27 cellular contexts compared by ENCODE assay signal in the genomic region with DNA sequence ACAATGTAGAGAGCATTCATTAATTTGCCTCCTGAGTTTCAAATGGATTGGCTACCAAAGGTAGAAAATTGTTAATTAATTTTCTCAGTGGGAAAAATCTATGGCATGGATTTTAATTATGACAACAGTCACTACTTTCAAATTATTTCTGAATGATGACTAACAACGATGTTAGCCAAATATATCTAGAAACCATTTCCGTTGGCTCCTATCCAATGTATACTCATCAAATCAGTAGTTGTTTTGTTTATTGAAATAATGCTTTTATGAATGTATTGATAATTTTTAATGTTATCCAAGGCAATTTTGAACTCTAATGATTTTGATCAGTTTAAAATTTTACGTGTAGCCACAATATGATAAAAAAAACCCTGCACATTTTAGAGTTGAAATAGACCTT.
A peak's percentile ranks its signal among the peaks of the same experiment; 100 is the strongest.
DNase-seq lines count a peak whose midpoint lies in the region; ATAC-seq, FAIRE-seq and TF ChIP-seq lines count a peak whose summit lies in the region.
"Had no signal": no experiment of that assay in that cellular context is flagged by ENCODE, and none has a peak within 500 bp of the region (broad histone marks: within the 10 kb centered on the region; RNA-seq: fewer than 3 reads in every experiment).

No MANE protein-coding gene starts in this region.

- H3K4me3 Mint-ChIP-seq in astrocyte (ENCODE audit: unreplicated experiment) = no peak overlapping the region
- H3K4me3 Mint-ChIP-seq: activated CD8-positive, alpha-beta memory T cell treated with anti-CD3 and anti-CD28 coated beads, Interleukin-2, amount 10 ng/mL, durations not matched to agents 7 days and 5 days; central memory CD8-positive, alpha-beta T cell; nephron; stimulated activated naive B cell treated with anti-CD40 and anti-IgM and Interleukin-4, amounts not matched to agents 10 μg/mL and 1 μg/mL and 100 μg/mL, for 72 hours; WTC11 had no signal

- no peak for FAIRE-seq in astrocyte (lab: Jason Lieb, UNC)
- FAIRE-seq: GM12892, K562 had no signal

- H3K27ac Mint-ChIP-seq in astrocyte (ENCODE audit: unreplicated experiment) = no peak overlapping the region
- H3K27ac Mint-ChIP-seq: activated CD8-positive, alpha-beta memory T cell treated with anti-CD3 and anti-CD28 coated beads, Interleukin-2, amount 10 ng/mL, durations not matched to agents 7 days and 5 days; activated naive CD4-positive, alpha-beta T cell treated with anti-CD3 and anti-CD28 coated beads, Interleukin-2, amount 50 U/mL, for 72 hours; nephron; stimulated activated naive B cell treated with anti-CD40 and anti-IgM and Interleukin-4, amounts not matched to agents 10 μg/mL and 1 μg/mL and 100 μg/mL, for 72 hours; WTC11 had no signal

- no peak overlapping the region for H3K9ac ChIP-seq in astrocyte (ENCODE audit: low read length)
- H3K9ac ChIP-seq: BLaER1 had no signal

- peaks cover 2% of the 10 kb centered on the region for H3K4me1 Mint-ChIP-seq in astrocyte (ENCODE audit: low read depth, unreplicated experiment)
- H3K4me1 Mint-ChIP-seq: activated CD8-positive, alpha-beta memory T cell treated with anti-CD3 and anti-CD28 coated beads, Interleukin-2, amount 10 ng/mL, durations not matched to agents 7 days and 5 days; central memory CD8-positive, alpha-beta T cell; nephron; stimulated activated naive B cell treated with anti-CD40 and anti-IgM and Interleukin-4, amounts not matched to agents 10 μg/mL and 1 μg/mL and 100 μg/mL, for 72 hours; WTC11 had no signal

- H3K36me3 ChIP-seq in astrocyte (ENCODE audit: insufficient read depth, low read length) = no peaks in the 10 kb centered on the region
- H3K36me3 ChIP-seq: BLaER1, gastroesophageal sphincter, ovary had no signal

- no peaks in the 10 kb centered on the region for H3K27me3 Mint-ChIP-seq in astrocyte (ENCODE audit: low read depth, unreplicated experiment)
- H3K27me3 Mint-ChIP-seq: activated CD8-positive, alpha-beta memory T cell treated with anti-CD3 and anti-CD28 coated beads, Interleukin-2, amount 10 ng/mL, durations not matched to agents 7 days and 5 days; central memory CD8-positive, alpha-beta T cell; stimulated activated naive B cell treated with anti-CD40 and anti-IgM and Interleukin-4, amounts not matched to agents 10 μg/mL and 1 μg/mL and 100 μg/mL, for 72 hours had no signal

- DNase-seq in A172 (ENCODE audit: low spot score) (peak; percentile 40), HS-5 (ENCODE audit: low read depth) (peak; percentile 13), astrocyte (ENCODE audit: low read depth) (peak; percentile 7), fibroblast of pulmonary artery (ENCODE audit: low read depth) (peak; percentile 31), DMS114 treated with DMSO at 0.1 percent for 48 hours (lab: John Stamatoyannopoulos, UW; ENCODE audit: unreplicated experiment) (no peak), superior temporal gyrus (ENCODE audit: extremely low spot score) (no peak)
- no peak for DNase-seq in stimulated activated CD4-positive, alpha-beta T cell treated with anti-CD3 and anti-CD28 coated beads, Interleukin-4, amount 100 ng/mL, for 4 hours
- DNase-seq: ACHN; activated CD4-positive, alpha-beta T cell treated with anti-CD3 and anti-CD28 coated beads, Interleukin-2, amount 50 U/mL, for 1 hour; activated CD8-positive, alpha-beta memory T cell treated with anti-CD3 and anti-CD28 coated beads, Interleukin-2, amount 10 ng/mL, durations not matched to agents 7 days and 5 days; aorta; DND-41; hypothalamus; ovary; retina; Right ventricle myocardium superior; stimulated activated naive B cell treated with anti-CD40 and anti-IgM and Interleukin-4, amounts not matched to agents 10 μg/mL and 1 μg/mL and 100 μg/mL, for 72 hours; SW 1271 had no signal

- TF ChIP-seq CTCF in astrocyte (IDR thresholded peaks at IDR 0.05; ENCODE audit: insufficient read depth, low read depth, low read length) = no peak
- no peak for TF ChIP-seq CTCF in fibroblast of pulmonary artery (IDR thresholded peaks at IDR 0.05; ENCODE audit: low read length, missing control alignments)

- no peak overlapping the region for H2AFZ ChIP-seq in astrocyte (ENCODE audit: low read depth, low read length)

- no peaks in the 10 kb centered on the region for H4K20me1 ChIP-seq in astrocyte (ENCODE audit: insufficient read depth, low read length)
- H4K20me1 ChIP-seq: BLaER1 had no signal

- H3K27ac ChIP-seq in astrocyte (ENCODE audit: low read depth, low read length) = no peak overlapping the region
- H3K27ac ChIP-seq: BLaER1, gastroesophageal sphincter, ovary had no signal

- H3K27me3 ChIP-seq in astrocyte (ENCODE audit: insufficient read depth, low read length) = no peaks in the 10 kb centered on the region
- H3K27me3 ChIP-seq: BLaER1, gastroesophageal sphincter, ovary had no signal

- no peak overlapping the region for H3K4me3 ChIP-seq in astrocyte (ENCODE audit: insufficient read depth, low read depth, low read length)
- no peak overlapping the region for H3K4me3 ChIP-seq in fibroblast of pulmonary artery (replicated peaks; ENCODE audit: low read depth, low read length)
- H3K4me3 ChIP-seq: BLaER1, gastroesophageal sphincter, K562, ovary had no signal

- ATAC-seq in GM21737 (IDR thresholded peaks at IDR 0.05; ENCODE audit: unreplicated experiment) = no peak
- ATAC-seq: activated CD8-positive, alpha-beta memory T cell treated with anti-CD3 and anti-CD28 coated beads, Interleukin-2, amount 10 ng/mL, durations not matched to agents 7 days and 5 days; activated naive CD4-positive, alpha-beta T cell treated with anti-CD3 and anti-CD28 coated beads, Interleukin-2, amount 50 U/mL, for 72 hours; gastroesophageal sphincter; K562; stimulated activated naive B cell treated with anti-CD40 and anti-IgM and Interleukin-4, amounts not matched to agents 10 μg/mL and 1 μg/mL and 100 μg/mL, for 72 hours; WTC11 had no signal

- no peaks in the 10 kb centered on the region for H3K9me3 ChIP-seq in astrocyte (ENCODE audit: insufficient read depth, low read depth, low read length)
- H3K9me3 ChIP-seq: BLaER1, ovary had no signal

- no peaks in the 10 kb centered on the region for H3K79me2 ChIP-seq in astrocyte (ENCODE audit: insufficient read depth, low read length)

- no peaks in the 10 kb centered on the region for H3K9me3 Mint-ChIP-seq in astrocyte (ENCODE audit: unreplicated experiment)

- H3K4me1 ChIP-seq in astrocyte (ENCODE audit: insufficient read depth, low read length) = no peaks in the 10 kb centered on the region
- H3K4me1 ChIP-seq: BLaER1, gastroesophageal sphincter had no signal

- no peak overlapping the region for H3K4me2 ChIP-seq in astrocyte (ENCODE audit: low read length)
- H3K4me2 ChIP-seq: BLaER1 had no signal

- H3K36me3 Mint-ChIP-seq in astrocyte (ENCODE audit: low read depth, unreplicated experiment) = peaks cover 2% of the 10 kb centered on the region
- H3K36me3 Mint-ChIP-seq: activated CD8-positive, alpha-beta memory T cell treated with anti-CD3 and anti-CD28 coated beads, Interleukin-2, amount 10 ng/mL, durations not matched to agents 7 days and 5 days; activated naive CD4-positive, alpha-beta T cell treated with anti-CD3 and anti-CD28 coated beads, Interleukin-2, amount 50 U/mL, for 72 hours; stimulated activated naive B cell treated with anti-CD40 and anti-IgM and Interleukin-4, amounts not matched to agents 10 μg/mL and 1 μg/mL and 100 μg/mL, for 72 hours had no signal

Comparison
In these comparisons a context has a peak if more than half of its experiments do, and no peak if none do; other contexts are left out.
1. DNase-seq: peak in A172 (single experiment), HS-5 (single experiment), astrocyte (single experiment) and fibroblast of pulmonary artery (single experiment); none in stimulated activated CD4-positive, alpha-beta T cell treated with anti-CD3 and anti-CD28 coated beads, Interleukin-4, amount 100 ng/mL, for 4 hours (0 of 2), DMS114 treated with DMSO at 0.1 percent for 48 hours (single experiment) and superior temporal gyrus (single experiment).